15 cellular contexts compared by ENCODE assay signal in genomic region chr1:109373051-109373593, GRCh38. TPM values are rescaled to one million over a fixed set of nuclear protein-coding genes. Genes with fewer than 3 reads are reported as not detected.
DNase-seq lines count a peak whose midpoint lies in the region; ATAC-seq and TF ChIP-seq lines count a peak whose summit lies in the region.
"Had no signal": no experiment of that assay in that cellular context is flagged by ENCODE, and none has a peak within 500 bp of the region (broad histone marks: within the 10 kb centered on the region; RNA-seq: fewer than 3 reads in every experiment).

No MANE protein-coding gene starts in this region.

- H3K36me3 Mint-ChIP-seq in WTC11, result no peaks in the 10 kb centered on the region
- H3K36me3 Mint-ChIP-seq: CD8-positive, alpha-beta T cell had no signal

- no peak for TF ChIP-seq POLR2A in gastrocnemius medialis (IDR thresholded peaks at IDR 0.05)

- H3K79me2 ChIP-seq in GM23248 (ENCODE audit: insufficient read depth), result no peaks in the 10 kb centered on the region

- POLR2A ChIA-PET in WTC11 (lab: Charles Lee), result no interaction called here

- peak overlapping the region; percentile 57 for H3K27ac Mint-ChIP-seq in WTC11
- H3K27ac Mint-ChIP-seq: CD8-positive, alpha-beta T cell had no signal

- H3K9ac ChIP-seq in GM23248, result no peak overlapping the region

- no peak overlapping the region for H3K4me2 ChIP-seq in GM23248 (ENCODE audit: unreplicated experiment)

- peaks cover 42% of the 10 kb centered on the region for H3F3A ChIP-seq in GM23248 (ENCODE audit: insufficient read depth)

- CTCF ChIA-PET in WTC11 (lab: Charles Lee), result interaction anchor here (1.3 to 3.4 kb wide), 2 partner anchors 25 to 96 kb away, joined by 3 to 11 read pairs; partner anchors contain the start of gene SORT1

- no peaks in the 10 kb centered on the region for H3K9me2 ChIP-seq in GM23248 (ENCODE audit: insufficient read depth)

- H3K9me3 Mint-ChIP-seq in WTC11, result no peaks in the 10 kb centered on the region
- H3K9me3 Mint-ChIP-seq: CD8-positive, alpha-beta T cell had no signal

- H3K27ac ChIP-seq in heart right ventricle (peak overlapping the region in 7 of 10 donors; percentile 1 to 84 (median 41)), gastrocnemius medialis (peak overlapping the region; percentile 92 to 97 (median 93)), GM23248 (no peak overlapping the region)
- H3K27ac ChIP-seq: foreskin keratinocyte, SJSA1 had no signal

- peak; percentile 33 for DNase-seq in H7
- DNase-seq in WTC11 (ENCODE audit: low spot score), result no peak
- no peak for DNase-seq in heart right ventricle
- no peak for DNase-seq in gastrocnemius medialis
- DNase-seq in GM19240 (ENCODE audit: insufficient read length, low spot score), result no peak
- DNase-seq in NCI-H2196 (lab: John Stamatoyannopoulos, UW; ENCODE audit: unreplicated experiment), result no peak
- DNase-seq in GM23248, result no peak
- DNase-seq: activated CD4-positive, alpha-beta T cell treated with anti-CD3 and anti-CD28 coated beads for 48 hours; activated naive CD4-positive, alpha-beta T cell; CD8-positive, alpha-beta T cell; foreskin keratinocyte; NCI-H1417 treated with DMSO at 0.1 percent for 48 hours; NCI-H748 treated with DMSO at 0.1 percent for 48 hours had no signal

- H3K36me3 ChIP-seq in H7 (replicated peaks; ENCODE audit: control insufficient read depth, insufficient read depth, low read length) (no peaks in the 10 kb centered on the region), heart right ventricle (peaks cover 0 to 8% (median 0%) of the 10 kb centered on the region in 9 donors), gastrocnemius medialis (peaks cover 0 to 6% of the 10 kb centered on the region in 2 donors), GM23248 (ENCODE audit: low read depth) (no peaks in the 10 kb centered on the region)
- H3K36me3 ChIP-seq: SJSA1 had no signal

- H3K9me3 ChIP-seq in heart right ventricle (no peaks in the 10 kb centered on the region), gastrocnemius medialis (no peaks in the 10 kb centered on the region), GM23248 (ENCODE audit: low read depth) (no peaks in the 10 kb centered on the region)
- H3K9me3 ChIP-seq: SJSA1 had no signal

- no peak overlapping the region for H2AFZ ChIP-seq in GM23248

- H4K20me1 ChIP-seq in GM23248 (ENCODE audit: insufficient read depth), result no peaks in the 10 kb centered on the region

- H3K27me3 ChIP-seq in H7 (ENCODE audit: control insufficient read depth, insufficient read depth, low read length) (no peaks in the 10 kb centered on the region), heart right ventricle (no peaks in the 10 kb centered on the region), gastrocnemius medialis (no peaks in the 10 kb centered on the region), GM23248 (replicated peaks; ENCODE audit: insufficient read depth) (no peaks in the 10 kb centered on the region)
- H3K27me3 ChIP-seq: foreskin keratinocyte, SJSA1 had no signal

- H3K4me1 ChIP-seq in heart right ventricle, result peaks cover 3 to 66% (median 51%) of the 10 kb centered on the region in 9 donors
- H3K4me1 ChIP-seq in gastrocnemius medialis, result peaks cover 67 to 70% of the 10 kb centered on the region in 2 donors
- peaks cover 51% of the 10 kb centered on the region for H3K4me1 ChIP-seq in GM23248 (ENCODE audit: insufficient read depth)

- intact Hi-C loops in heart right ventricle (cut with DNase I) (no loop called here), gastrocnemius medialis (cut with DNase I; ENCODE audit: low total_unique reads) (no loop called here)

- ATAC-seq in WTC11 (no peak), heart right ventricle (peak in 5 of 8 donors; percentile 30 to 51 (median 35)), gastrocnemius medialis (no peak), esophagus mucosa (no peak)
- ATAC-seq: CD8-positive, alpha-beta T cell; foreskin keratinocyte had no signal

- H3K4me3 ChIP-seq in H7 (ENCODE audit: insufficient read depth, low read depth, low read length) (no peak overlapping the region), heart right ventricle (no peak overlapping the region), gastrocnemius medialis (no peak overlapping the region), GM23248 (no peak overlapping the region)
- H3K4me3 ChIP-seq: SJSA1 had no signal

- TF ChIP-seq CTCF in WTC11 (IDR thresholded peaks at IDR 0.05) (no peak), heart right ventricle (IDR thresholded peaks at IDR 0.05) (no peak), gastrocnemius medialis (IDR thresholded peaks at IDR 0.05 in 4 of 5, conservative IDR thresholded peaks at IDR 0.05 in 1 of 5) (no peak)

- H3K4me1 Mint-ChIP-seq in WTC11, result peaks cover 29% of the 10 kb centered on the region

- no peak overlapping the region for H3K4me3 Mint-ChIP-seq in WTC11
- H3K4me3 Mint-ChIP-seq: CD8-positive, alpha-beta T cell had no signal

- in situ Hi-C loops in gastrocnemius medialis (cut with MboI; ENCODE audit: low sequenced_read_pairs in 4 of 4), result no loop called here
- in situ Hi-C loops in GM23248 (cut with MboI), result no loop called here

- no peaks in the 10 kb centered on the region for H3K27me3 Mint-ChIP-seq in WTC11 (ENCODE audit: low read depth)

- WGBS in heart right ventricle, 2 donors, result 44 to 49% methylated on average over 7 of the region's 7 CpGs
- 84 to 88% methylated on average over 7 of the region's 7 CpGs for WGBS in GM23248 (ENCODE audit: low coverage in 1 of 2, low lambda C conversion rate in 2 of 2, missing lambda C conversion rate in 2 of 2), 2 experiments

TF ChIP-seq in WTC11, 78 proteins besides CTCF, POLR2A, EP300 and RAD21:
- no peak for TF ChIP-seq ZNF138 (CRISPR knock-in tag; conservative IDR thresholded peaks at IDR 0.05)
- TF ChIP-seq MLX (CRISPR knock-in tag; IDR thresholded peaks at IDR 0.05), result no peak
- no peak for TF ChIP-seq PRRX2 (CRISPR knock-in tag; IDR thresholded peaks at IDR 0.05)
- TF ChIP-seq ERG (CRISPR knock-in tag; IDR thresholded peaks at IDR 0.05), result no peak
- no peak for TF ChIP-seq USF2 (CRISPR knock-in tag; IDR thresholded peaks at IDR 0.05)
- no peak for TF ChIP-seq ZNF263 (CRISPR knock-in tag; IDR thresholded peaks at IDR 0.05; ENCODE audit: low read depth)
- no peak for TF ChIP-seq HMGA2 (CRISPR knock-in tag; IDR thresholded peaks at IDR 0.05)
- no peak for TF ChIP-seq ZNF232 (CRISPR knock-in tag; IDR thresholded peaks at IDR 0.05)
- no peak for TF ChIP-seq CBFB (CRISPR knock-in tag; IDR thresholded peaks at IDR 0.05; ENCODE audit: low read depth)

RNA-seq across cellular contexts. Expression of gene SORT1, which starts 24.6 kb away (rescaled TPM):
- 12.4 and 15.9 TPM in 2 replicates for total RNA-seq in H7 (2014; rRNA removed; shearing (Covaris generic))
- total RNA-seq in WTC11 (2021), result 50.2 to 60.8 TPM (median 55.9 TPM) in 3 replicates
- total RNA-seq in heart right ventricle, result 100 to 1,000 TPM; 105 to 235 (median 132) TPM
- 10 to 100 TPM; 32.8 to 64.1 TPM for polyA plus RNA-seq in heart right ventricle
- 100 to 1,000 TPM in 3 of 4 donors, 10 to 100 TPM in 1; 93.7 to 226 (median 190) TPM for total RNA-seq in gastrocnemius medialis
- total RNA-seq in GM23248 (2014; rRNA removed; shearing (Covaris generic)), result 8.4 and 11.8 TPM in 2 replicates
- polyA plus RNA-seq in GM23248 (2016; fragmentation: Nextera tagmentation; extraction: Ambion mirVana), result 6.7 and 7.1 TPM in 2 replicates
- total RNA-seq in esophagus mucosa, result 60.6 TPM

RNA-seq across cellular contexts. Expression of gene PSMA5, which starts 53.1 kb away (rescaled TPM):
- total RNA-seq in H7 (2014; rRNA removed; shearing (Covaris generic)), result 141 and 142 TPM in 2 replicates
- total RNA-seq in WTC11 (2021) (115 to 150 TPM (median 119 TPM) in 3 replicates), heart right ventricle (10 to 100 TPM; 51.2 to 65.6 (median 59.2) TPM), gastrocnemius medialis (10 to 100 TPM; 63.5 to 82.5 (median 78.2) TPM), esophagus mucosa (86.2 TPM)
- polyA plus RNA-seq in heart right ventricle (10 to 100 TPM; 22.7 to 94.6 TPM), GM23248 (2016; fragmentation: Nextera tagmentation; extraction: Ambion mirVana) (89.7 and 94.5 TPM in 2 replicates)
- total RNA-seq in GM23248 (2014; rRNA removed; shearing (Covaris generic)), result 38.8 and 53.7 TPM in 2 replicates

Comparison
In these comparisons a context has a peak if more than half of its experiments do, and no peak if none do; other contexts are left out.
1. ATAC-seq: peak in heart right ventricle (5 of 8); none in WTC11 (single experiment), gastrocnemius medialis (0 of 2) and esophagus mucosa (single experiment).